Comparison of ENCODE assay signal across 8 cellular contexts in genomic region chr4:10098770-10099139, GRCh38. TPM values are rescaled to one million over a fixed set of nuclear protein-coding genes. Genes with fewer than 3 reads are reported as not detected.
DNase-seq lines count a peak whose midpoint lies in the region; ATAC-seq and TF ChIP-seq lines count a peak whose summit lies in the region.
"Had no signal": no experiment of that assay in that cellular context is flagged by ENCODE, and none has a peak within 500 bp of the region (broad histone marks: within the 10 kb centered on the region; RNA-seq: fewer than 3 reads in every experiment).

No MANE protein-coding gene starts in this region.

- peak overlapping the region; percentile 83 for H3K4me3 Mint-ChIP-seq in stimulated activated effector memory CD8-positive, alpha-beta T cell treated with anti-CD3 and anti-CD28 coated beads, Interleukin-12 subunit alpha, Interleukin-12 subunit beta, amount 100 ng/mL, for 72 hours

- H3K9me3 ChIP-seq in HEK293 (ENCODE audit: control insufficient read depth, insufficient read depth, low read depth, low read length) = no peaks in the 10 kb centered on the region

- no peaks in the 10 kb centered on the region for H3K27me3 ChIP-seq in dorsolateral prefrontal cortex

- POLR2A ChIA-PET in HEK293 (lab: Yijun Ruan, JAX) = no interaction called here

- H3K4me1 ChIP-seq in HEK293 (ENCODE audit: control insufficient read depth, insufficient read depth, low read length) = no peaks in the 10 kb centered on the region

- intact Hi-C loops in dorsolateral prefrontal cortex (cut with DNase I) = loop anchor here in 1 of 2 donors (10.0 kb wide), 1 partner anchor 404 kb away; no protein-coding TSS in a partner anchor

- H3K4me1 Mint-ChIP-seq in stimulated activated effector memory CD8-positive, alpha-beta T cell treated with anti-CD3 and anti-CD28 coated beads, Interleukin-12 subunit alpha, Interleukin-12 subunit beta, amount 100 ng/mL, for 72 hours = peaks cover 100% of the 10 kb centered on the region

- TF ChIP-seq CTCF in HEK293 (tag by site-specific recombination; IDR thresholded peaks at IDR 0.05) (no peak), dorsolateral prefrontal cortex (IDR thresholded peaks at IDR 0.05 in 54 of 56, conservative IDR thresholded peaks at IDR 0.05 in 2 of 56; ENCODE audit: low read depth in 1 of 56, partially characterized antibody in 56 of 56) (no peak)

- no peaks in the 10 kb centered on the region for H3K9me3 Mint-ChIP-seq in stimulated activated effector memory CD8-positive, alpha-beta T cell treated with anti-CD3 and anti-CD28 coated beads, Interleukin-12 subunit alpha, Interleukin-12 subunit beta, amount 100 ng/mL, for 72 hours

- in situ Hi-C loops in G401 (cut with HindIII; ENCODE audit: low sequenced_read_pairs) = no loop called here

- CTCF ChIA-PET in HEK293 (lab: Yijun Ruan, JAX) = no interaction called here

- H3K36me3 ChIP-seq in HEK293 (ENCODE audit: control insufficient read depth in 2 of 2, insufficient read depth in 1 of 2, low read length in 2 of 2) = peaks cover 0 to 94% of the 10 kb centered on the region in 2 experiments; a peak in 1 of 3 replicates

- H3K4me3 ChIP-seq in HEK293 (ENCODE audit: low read depth, low read length) (no peak overlapping the region), dorsolateral prefrontal cortex (no peak overlapping the region)

- H3K36me3 Mint-ChIP-seq in stimulated activated effector memory CD8-positive, alpha-beta T cell treated with anti-CD3 and anti-CD28 coated beads, Interleukin-12 subunit alpha, Interleukin-12 subunit beta, amount 100 ng/mL, for 72 hours = peaks cover 100% of the 10 kb centered on the region

- ATAC-seq in stimulated activated effector memory CD8-positive, alpha-beta T cell treated with anti-CD3 and anti-CD28 coated beads, Interleukin-12 subunit alpha, Interleukin-12 subunit beta, amount 100 ng/mL, for 72 hours = no peak
- no peak for ATAC-seq in GM18873 (IDR thresholded peaks at IDR 0.05; ENCODE audit: low FRiP score, unreplicated experiment)

- peak overlapping the region; percentile 98 for H3K27ac Mint-ChIP-seq in stimulated activated effector memory CD8-positive, alpha-beta T cell treated with anti-CD3 and anti-CD28 coated beads, Interleukin-12 subunit alpha, Interleukin-12 subunit beta, amount 100 ng/mL, for 72 hours

- DNase-seq in T1000 (lab: John Stamatoyannopoulos, UW) = peak; percentile 50
- peak in 1 of 10 donors; percentile 41 for DNase-seq in dorsolateral prefrontal cortex
- no peak for DNase-seq in stimulated activated effector memory CD8-positive, alpha-beta T cell treated with anti-CD3 and anti-CD28 coated beads, Interleukin-12 subunit alpha, Interleukin-12 subunit beta, amount 100 ng/mL, for 72 hours (ENCODE audit: low spot score in 2 of 2)
- no peak for DNase-seq in hippocampal formation (lab: John Stamatoyannopoulos, UW)
- DNase-seq in G401 (ENCODE audit: low spot score) = no peak

- H3K27ac ChIP-seq in HEK293 (ENCODE audit: extremely low read depth, low read depth, low read length) = no peak overlapping the region
- H3K27ac ChIP-seq in dorsolateral prefrontal cortex = peak overlapping the region in 33 of 59 donors; percentile 1 to 91 (median 64)
- H3K27ac ChIP-seq: HL-60 had no signal

TF ChIP-seq in HEK293, 187 proteins besides CTCF, POLR2A, EP300 and RAD21:
- no peak for TF ChIP-seq ZNF366 (tag by site-specific recombination; conservative IDR thresholded peaks at IDR 0.05)
- TF ChIP-seq ZNF148 (tag by site-specific recombination; IDR thresholded peaks at IDR 0.05; ENCODE audit: borderline replicate concordance) = no peak
- TF ChIP-seq ZNF423 (tag by site-specific recombination; IDR thresholded peaks at IDR 0.05) = no peak
- 0 out of 2 replicates have a peak, but pooled peaks have one; percentile 33 for TF ChIP-seq SCRT2 (tag by site-specific recombination; IDR thresholded peaks at IDR 0.05)

RNA-seq across cellular contexts. Expression of gene WDR1, which starts 17.8 kb away (rescaled TPM):
- 100 to 1,000 TPM in 77 of 120 experiments, 10 to 100 TPM in 43; 67.7 to 164 (median 107) TPM for total RNA-seq in dorsolateral prefrontal cortex
- total RNA-seq in G401 (2014; rRNA removed; shearing (Covaris generic)) = 300 and 383 TPM in 2 replicates
